ENCODE assay signal across 17 cellular contexts in genomic region chr1:86825294-86825693, GRCh38.
A peak's percentile ranks its signal among the peaks of the same experiment; 100 is the strongest.
DNase-seq lines count a peak whose midpoint lies in the region; ATAC-seq and TF ChIP-seq lines count a peak whose summit lies in the region.
"Had no signal": no experiment of that assay in that cellular context is flagged by ENCODE, and none has a peak within 500 bp of the region (broad histone marks: within the 10 kb centered on the region; RNA-seq: fewer than 3 reads in every experiment).

No MANE protein-coding gene starts in this region.

- 14 to 27% methylated on average over 2 of the region's 2 CpGs for WGBS in aorta, 2 donors

- H3K9me3 ChIP-seq in aorta (ENCODE audit: control insufficient read depth, low read length) = no peaks in the 10 kb centered on the region

- ATAC-seq in SK-N-SH treated with all-trans-retinoic acid at 6 μM for 48 hours = peak; percentile 82
- no peak for ATAC-seq in stimulated activated memory B cell treated with anti-CD40 and anti-IgM and Interleukin-4, amounts not matched to agents 10 μg/mL and 1 μg/mL and 100 μg/mL, for 72 hours
- ATAC-seq in aorta (ENCODE audit: low FRiP score) = no peak
- ATAC-seq: activated T-cell treated with anti-CD3 and anti-CD28 coated beads, Interleukin-2, amount 50 U/mL, for 72 hours; natural killer cell treated with Interleukin-12 subunit alpha and Interleukin-12 subunit beta and Interleukin-15 and Interleukin-18, amount 100 ng/mL, for 72 hours had no signal

- H3K27me3 Mint-ChIP-seq in stimulated activated memory B cell treated with anti-CD40 and anti-IgM and Interleukin-4, amounts not matched to agents 10 μg/mL and 1 μg/mL and 100 μg/mL, for 72 hours = no peaks in the 10 kb centered on the region
- peaks cover 12% of the 10 kb centered on the region for H3K27me3 Mint-ChIP-seq in activated CD4-positive, alpha-beta T cell treated with anti-CD3 and anti-CD28 coated beads, Interleukin-2, amount 10 ng/mL, durations not matched to agents 7 days and 5 days

- H3K4me3 Mint-ChIP-seq in stimulated activated memory B cell treated with anti-CD40 and anti-IgM and Interleukin-4, amounts not matched to agents 10 μg/mL and 1 μg/mL and 100 μg/mL, for 72 hours = no peak overlapping the region
- no peak overlapping the region for H3K4me3 Mint-ChIP-seq in activated CD4-positive, alpha-beta T cell treated with anti-CD3 and anti-CD28 coated beads, Interleukin-2, amount 10 ng/mL, durations not matched to agents 7 days and 5 days
- H3K4me3 Mint-ChIP-seq: activated CD4-positive, alpha-beta memory T cell treated with anti-CD3 and anti-CD28 coated beads, Interleukin-2, amount 10 ng/mL, durations not matched to agents 7 days and 5 days; activated T-cell treated with anti-CD3 and anti-CD28 coated beads, Interleukin-2, amount 50 U/mL, for 72 hours; natural killer cell treated with Interleukin-12 subunit alpha and Interleukin-12 subunit beta and Interleukin-15 and Interleukin-18, amount 100 ng/mL, for 72 hours had no signal

- no peaks in the 10 kb centered on the region for H3K36me3 Mint-ChIP-seq in stimulated activated memory B cell treated with anti-CD40 and anti-IgM and Interleukin-4, amounts not matched to agents 10 μg/mL and 1 μg/mL and 100 μg/mL, for 72 hours
- H3K36me3 Mint-ChIP-seq in activated CD4-positive, alpha-beta T cell treated with anti-CD3 and anti-CD28 coated beads, Interleukin-2, amount 10 ng/mL, durations not matched to agents 7 days and 5 days (ENCODE audit: low read depth) = no peaks in the 10 kb centered on the region
- H3K36me3 Mint-ChIP-seq: natural killer cell treated with Interleukin-12 subunit alpha and Interleukin-12 subunit beta and Interleukin-15 and Interleukin-18, amount 100 ng/mL, for 72 hours had no signal

- no peaks in the 10 kb centered on the region for H3K4me1 ChIP-seq in aorta (ENCODE audit: control insufficient read depth in 1 of 2, insufficient read depth in 2 of 2, low read length in 2 of 2)

- H3K9me3 Mint-ChIP-seq in stimulated activated memory B cell treated with anti-CD40 and anti-IgM and Interleukin-4, amounts not matched to agents 10 μg/mL and 1 μg/mL and 100 μg/mL, for 72 hours = no peaks in the 10 kb centered on the region
- H3K9me3 Mint-ChIP-seq in activated CD4-positive, alpha-beta T cell treated with anti-CD3 and anti-CD28 coated beads, Interleukin-2, amount 10 ng/mL, durations not matched to agents 7 days and 5 days = no peaks in the 10 kb centered on the region
- H3K9me3 Mint-ChIP-seq: activated CD4-positive, alpha-beta memory T cell treated with anti-CD3 and anti-CD28 coated beads, Interleukin-2, amount 10 ng/mL, durations not matched to agents 7 days and 5 days; activated T-cell treated with anti-CD3 and anti-CD28 coated beads, Interleukin-2, amount 50 U/mL, for 72 hours; natural killer cell treated with Interleukin-12 subunit alpha and Interleukin-12 subunit beta and Interleukin-15 and Interleukin-18, amount 100 ng/mL, for 72 hours had no signal

- intact Hi-C loops in aorta (cut with DNase I) = no loop called here

- H3K4me3 ChIP-seq in fibroblast of villous mesenchyme (ENCODE audit: low read depth, low read length) (no peak overlapping the region), aorta (ENCODE audit: low read length in 2 of 2) (no peak overlapping the region)

- no peaks in the 10 kb centered on the region for H3K36me3 ChIP-seq in aorta (ENCODE audit: control insufficient read depth in 1 of 2, insufficient read depth in 2 of 2, low read length in 1 of 2)

- no peak overlapping the region for H3K27ac Mint-ChIP-seq in stimulated activated memory B cell treated with anti-CD40 and anti-IgM and Interleukin-4, amounts not matched to agents 10 μg/mL and 1 μg/mL and 100 μg/mL, for 72 hours
- no peak overlapping the region for H3K27ac Mint-ChIP-seq in activated CD4-positive, alpha-beta T cell treated with anti-CD3 and anti-CD28 coated beads, Interleukin-2, amount 10 ng/mL, durations not matched to agents 7 days and 5 days
- H3K27ac Mint-ChIP-seq: activated CD4-positive, alpha-beta memory T cell treated with anti-CD3 and anti-CD28 coated beads, Interleukin-2, amount 10 ng/mL, durations not matched to agents 7 days and 5 days; activated T-cell treated with anti-CD3 and anti-CD28 coated beads, Interleukin-2, amount 50 U/mL, for 72 hours; natural killer cell treated with Interleukin-12 subunit alpha and Interleukin-12 subunit beta and Interleukin-15 and Interleukin-18, amount 100 ng/mL, for 72 hours had no signal

- DNase-seq in A172 (ENCODE audit: low spot score) = peak; percentile 23
- DNase-seq in GM04503 (ENCODE audit: low read depth) = peak; percentile 8
- DNase-seq in fibroblast of villous mesenchyme (ENCODE audit: low read depth) = peak; percentile 85
- DNase-seq in aorta = no peak
- DNase-seq in CD1c-positive myeloid dendritic cell (ENCODE audit: extremely low spot score) = no peak
- DNase-seq in activated CD4-positive, alpha-beta T cell treated with anti-CD3 and anti-CD28 coated beads, Interleukin-2, amount 10 ng/mL, durations not matched to agents 7 days and 5 days = no peak
- DNase-seq: ACHN; activated CD4-positive, alpha-beta memory T cell treated with anti-CD3 and anti-CD28 coated beads, Interleukin-2, amount 10 ng/mL, durations not matched to agents 7 days and 5 days; activated T-cell treated with anti-CD3 and anti-CD28 coated beads, Interleukin-2, amount 50 U/mL, for 72 hours; mammary epithelial cell; NCI-H1694; NCI-H526 treated with DMSO at 0.1 percent for 48 hours; stimulated activated CD4-positive, alpha-beta T cell treated with anti-CD3 and anti-CD28 coated beads, Interleukin-12 subunit alpha, Interleukin-12 subunit beta, amount 100 ng/mL, for 4 hours; stimulated activated naive CD4-positive, alpha-beta T cell treated with Interleukin-2 at 50 U/mL for 16 hours had no signal

- H3K27ac ChIP-seq in aorta (ENCODE audit: low read depth in 1 of 2, low read length in 2 of 2) = no peak overlapping the region

- no peaks in the 10 kb centered on the region for H3K27me3 ChIP-seq in aorta (ENCODE audit: control insufficient read depth in 1 of 2, insufficient read depth in 2 of 2, low read length in 1 of 2)

- POLR2A ChIA-PET in activated CD4-positive, alpha-beta T cell treated with anti-CD3 and anti-CD28 coated beads, Interleukin-2, amount 10 ng/mL, durations not matched to agents 7 days and 5 days (lab: Charles Lee) = no interaction called here

- peaks cover 8% of the 10 kb centered on the region for H3K4me1 Mint-ChIP-seq in stimulated activated memory B cell treated with anti-CD40 and anti-IgM and Interleukin-4, amounts not matched to agents 10 μg/mL and 1 μg/mL and 100 μg/mL, for 72 hours
- no peaks in the 10 kb centered on the region for H3K4me1 Mint-ChIP-seq in activated CD4-positive, alpha-beta T cell treated with anti-CD3 and anti-CD28 coated beads, Interleukin-2, amount 10 ng/mL, durations not matched to agents 7 days and 5 days
- H3K4me1 Mint-ChIP-seq: activated CD4-positive, alpha-beta memory T cell treated with anti-CD3 and anti-CD28 coated beads, Interleukin-2, amount 10 ng/mL, durations not matched to agents 7 days and 5 days had no signal

- CTCF ChIA-PET in activated CD4-positive, alpha-beta T cell treated with anti-CD3 and anti-CD28 coated beads, Interleukin-2, amount 10 ng/mL, durations not matched to agents 7 days and 5 days (lab: Charles Lee) = no interaction called here

- TF ChIP-seq CTCF in fibroblast of villous mesenchyme (IDR thresholded peaks at IDR 0.05; ENCODE audit: insufficient read depth, low read depth, low read length) = no peak

TF ChIP-seq in SK-N-SH treated with all-trans-retinoic acid at 6 μM for 48 hours, 23 proteins besides CTCF, POLR2A, EP300 and RAD21:
- TF ChIP-seq ZFP3 (CRISPR knock-in tag; IDR thresholded peaks at IDR 0.05) = no peak
- TF ChIP-seq ISL1 (CRISPR knock-in tag; IDR thresholded peaks at IDR 0.05) = no peak
- TF ChIP-seq ZFP30 (CRISPR knock-in tag; IDR thresholded peaks at IDR 0.05) = no peak
- no peak for TF ChIP-seq ZNF8 (CRISPR knock-in tag; IDR thresholded peaks at IDR 0.05)
- TF ChIP-seq ESRRG (CRISPR knock-in tag; IDR thresholded peaks at IDR 0.05) = no peak
- TF ChIP-seq PPARA (CRISPR knock-in tag; IDR thresholded peaks at IDR 0.05; ENCODE audit: borderline replicate concordance) = no peak
- no peak for TF ChIP-seq ZC3H10 (CRISPR knock-in tag; IDR thresholded peaks at IDR 0.05)
- no peak for TF ChIP-seq CSRNP3 (CRISPR knock-in tag; IDR thresholded peaks at IDR 0.05)
- TF ChIP-seq CREB5 (CRISPR knock-in tag; IDR thresholded peaks at IDR 0.05; ENCODE audit: low read depth) = no peak
- TF ChIP-seq RARB (CRISPR knock-in tag; IDR thresholded peaks at IDR 0.05) = no peak

Comparison
In these comparisons a context has a peak if more than half of its experiments do, and no peak if none do; other contexts are left out.
1. DNase-seq: peak in A172 (single experiment), GM04503 (single experiment) and fibroblast of villous mesenchyme (single experiment); none in aorta (0 of 2), CD1c-positive myeloid dendritic cell (single experiment) and activated CD4-positive, alpha-beta T cell treated with anti-CD3 and anti-CD28 coated beads, Interleukin-2, amount 10 ng/mL, durations not matched to agents 7 days and 5 days (single experiment).